14 cellular contexts compared by ENCODE assay signal in the genomic region with DNA sequence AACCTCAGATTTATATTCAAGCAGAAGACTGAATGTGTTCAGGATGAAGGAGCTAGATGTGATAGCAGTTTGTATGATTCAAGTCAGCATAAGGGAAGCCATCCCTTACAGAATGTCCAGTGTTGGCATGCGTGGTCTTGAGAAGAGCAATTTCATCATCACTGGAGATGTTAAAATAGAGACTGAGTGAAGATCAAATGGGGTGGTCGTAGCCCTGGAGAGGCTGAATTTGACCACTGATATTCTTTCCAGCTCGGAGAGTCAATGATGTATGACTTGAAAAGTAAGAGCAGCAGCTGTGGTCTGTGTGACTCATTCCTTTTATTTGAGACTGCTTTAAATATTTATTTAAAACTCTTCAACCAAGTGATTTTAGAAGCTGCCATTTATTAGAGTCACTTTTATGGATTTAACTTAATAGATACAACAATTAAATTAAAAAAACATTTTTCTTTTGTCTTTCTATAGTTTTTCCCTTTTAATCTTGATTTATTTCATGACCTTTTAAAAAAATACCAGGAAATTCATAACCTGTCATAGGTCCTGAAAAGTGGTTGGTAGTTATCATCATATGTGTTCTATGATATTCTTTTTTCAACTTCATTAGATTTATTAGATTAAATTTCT. TPM values are rescaled to one million over a fixed set of nuclear protein-coding genes. Genes with fewer than 3 reads are reported as not detected.
DNase-seq lines count a peak whose midpoint lies in the region; ATAC-seq and TF ChIP-seq lines count a peak whose summit lies in the region.
"Had no signal": no experiment of that assay in that cellular context is flagged by ENCODE, and none has a peak within 500 bp of the region (broad histone marks: within the 10 kb centered on the region; RNA-seq: fewer than 3 reads in every experiment).

No MANE protein-coding gene starts in this region.

- no peaks in the 10 kb centered on the region for H4K20me1 ChIP-seq in PC-9 (ENCODE audit: insufficient read depth)

- ATAC-seq in HG03442 (IDR thresholded peaks at IDR 0.05; ENCODE audit: unreplicated experiment) (no peak), HG02884 (IDR thresholded peaks at IDR 0.05; ENCODE audit: unreplicated experiment) (no peak)

- H3K9me2 ChIP-seq in PC-9 (ENCODE audit: insufficient read depth), result no peaks in the 10 kb centered on the region

- H3K79me2 ChIP-seq in PC-9 (ENCODE audit: low read depth), result no peaks in the 10 kb centered on the region

- POLR2A ChIA-PET in HEK293 (lab: Yijun Ruan, JAX), result no interaction called here
- POLR2A ChIA-PET in PC-9 (lab: Charles Lee; ENCODE audit: unreplicated experiment), result no interaction called here

- DNase-seq in ACHN (peak; percentile 76), iris pigment epithelial cell (ENCODE audit: low read depth) (peak; percentile 81), PC-9 (no peak), GOT3 (lab: John Stamatoyannopoulos, UW) (no peak)
- DNase-seq: activated CD4-positive, CD25-positive, alpha-beta regulatory T cell treated with anti-CD3 and anti-CD28 coated beads, Interleukin-2, amount 50 U/mL, for 72 hours; activated T-cell treated with anti-CD3 and anti-CD28 coated beads, Interleukin-2, amount 50 U/mL, for 24 hours; AML-193; NCI-H1436 treated with DMSO at 0.1 percent for 48 hours; pancreas had no signal

- CTCF ChIA-PET in HEK293 (lab: Yijun Ruan, JAX) (interaction anchor here (0.5 to 1.9 kb wide), 9 partner anchors 8 to 1901 kb away, joined by 3 to 6 read pairs (median 4); no protein-coding TSS in a partner anchor), PC-9 (lab: Charles Lee) (no interaction called here)

- BruUV-seq in PC-9 (replicated peaks; lab: Mats Ljungman, UMichigan), result no TSS peak

- H3K4me3 ChIP-seq in HEK293 (ENCODE audit: low read depth, low read length) (no peak overlapping the region), PC-9 (no peak overlapping the region)
- H3K4me3 ChIP-seq: ascending aorta, pancreas had no signal

- intact Hi-C loops in PC-9 (cut with micrococcal nuclease; ENCODE audit: unreplicated experiment), result no loop called here

- TF ChIP-seq CTCF in HEK293 (tag by site-specific recombination; IDR thresholded peaks at IDR 0.05), result no peak
- TF ChIP-seq CTCF in PC-9 (conservative IDR thresholded peaks at IDR 0.05), result no peak

- H3K4me2 ChIP-seq in PC-9, result no peak overlapping the region

- H3K4me1 ChIP-seq in HEK293 (ENCODE audit: control insufficient read depth, insufficient read depth, low read length) (peaks cover 16% of the 10 kb centered on the region), PC-9 (replicated peaks; ENCODE audit: insufficient read depth) (no peaks in the 10 kb centered on the region)
- H3K4me1 ChIP-seq: ascending aorta, pancreas had no signal

- H3K27ac ChIP-seq in HEK293 (ENCODE audit: extremely low read depth, low read depth, low read length) (no peak overlapping the region), angular gyrus (ENCODE audit: low read depth, low read length) (peak overlapping the region; percentile 62), PC-9 (no peak overlapping the region)
- H3K27ac ChIP-seq: ascending aorta, pancreas had no signal

- H2AFZ ChIP-seq in PC-9, result no peak overlapping the region

- no peaks in the 10 kb centered on the region for H3F3A ChIP-seq in PC-9 (ENCODE audit: insufficient read depth, low read depth)

- H3K36me3 ChIP-seq in HEK293 (ENCODE audit: control insufficient read depth in 2 of 2, insufficient read depth in 1 of 2, low read length in 2 of 2) (0 out of 3 replicates have a peak, but pooled peaks cover 0 to 5% of the 10 kb centered on the region in 2 experiments), PC-9 (ENCODE audit: low read depth) (no peaks in the 10 kb centered on the region)
- H3K36me3 ChIP-seq: ascending aorta, pancreas had no signal

- H3K27me3 ChIP-seq in PC-9 (ENCODE audit: insufficient read depth, low read depth), result peaks cover 31% of the 10 kb centered on the region
- H3K27me3 ChIP-seq: ascending aorta, pancreas had no signal

- in situ Hi-C loops in ACHN (cut with HindIII; ENCODE audit: low pct_ligation_motif_present, low pct_unique_long_range_greater_than_20kb, low sequenced_read_pairs), result no loop called here

- no peaks in the 10 kb centered on the region for H3K9me3 ChIP-seq in HEK293 (ENCODE audit: control insufficient read depth, insufficient read depth, low read depth, low read length)
- H3K9me3 ChIP-seq in PC-9 (ENCODE audit: insufficient read depth, low read depth), result no peaks in the 10 kb centered on the region; the same call in 1 of the 2 replicates
- H3K9me3 ChIP-seq: ascending aorta, pancreas had no signal

TF ChIP-seq in HEK293, 187 proteins besides CTCF, POLR2A, EP300 and RAD21:
- TF ChIP-seq ZNF416 (tag by site-specific recombination; IDR thresholded peaks at IDR 0.05), result no peak
- peak; percentile 53; the same call in 1 of the 2 replicates for TF ChIP-seq ZNF664 (tag by site-specific recombination; IDR thresholded peaks at IDR 0.05)
- TF ChIP-seq, protein P1, sequence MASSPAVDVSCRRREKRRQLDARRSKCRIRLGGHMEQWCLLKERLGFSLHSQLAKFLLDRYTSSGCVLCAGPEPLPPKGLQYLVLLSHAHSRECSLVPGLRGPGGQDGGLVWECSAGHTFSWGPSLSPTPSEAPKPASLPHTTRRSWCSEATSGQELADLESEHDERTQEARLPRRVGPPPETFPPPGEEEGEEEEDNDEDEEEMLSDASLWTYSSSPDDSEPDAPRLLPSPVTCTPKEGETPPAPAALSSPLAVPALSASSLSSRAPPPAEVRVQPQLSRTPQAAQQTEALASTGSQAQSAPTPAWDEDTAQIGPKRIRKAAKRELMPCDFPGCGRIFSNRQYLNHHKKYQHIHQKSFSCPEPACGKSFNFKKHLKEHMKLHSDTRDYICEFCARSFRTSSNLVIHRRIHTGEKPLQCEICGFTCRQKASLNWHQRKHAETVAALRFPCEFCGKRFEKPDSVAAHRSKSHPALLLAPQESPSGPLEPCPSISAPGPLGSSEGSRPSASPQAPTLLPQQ (tag by site-specific recombination; IDR thresholded peaks at IDR 0.05), result no peak; the same call in 1 of the 2 replicates
- peak; percentile 42; the same call in 1 of the 2 replicates for TF ChIP-seq FEZF1 (tag by site-specific recombination; IDR thresholded peaks at IDR 0.05)
- TF ChIP-seq SP7 (tag by site-specific recombination; IDR thresholded peaks at IDR 0.05), result 0 out of 2 replicates have a peak, but pooled peaks have one; percentile 26
- 0 out of 2 replicates have a peak, but pooled peaks have one; percentile 27 for TF ChIP-seq ZNF843 (tag by site-specific recombination; IDR thresholded peaks at IDR 0.05)
- 0 out of 2 replicates have a peak, but pooled peaks have one; percentile 23 for TF ChIP-seq ZXDB (tag by site-specific recombination; IDR thresholded peaks at IDR 0.05)
- TF ChIP-seq, protein P2, sequence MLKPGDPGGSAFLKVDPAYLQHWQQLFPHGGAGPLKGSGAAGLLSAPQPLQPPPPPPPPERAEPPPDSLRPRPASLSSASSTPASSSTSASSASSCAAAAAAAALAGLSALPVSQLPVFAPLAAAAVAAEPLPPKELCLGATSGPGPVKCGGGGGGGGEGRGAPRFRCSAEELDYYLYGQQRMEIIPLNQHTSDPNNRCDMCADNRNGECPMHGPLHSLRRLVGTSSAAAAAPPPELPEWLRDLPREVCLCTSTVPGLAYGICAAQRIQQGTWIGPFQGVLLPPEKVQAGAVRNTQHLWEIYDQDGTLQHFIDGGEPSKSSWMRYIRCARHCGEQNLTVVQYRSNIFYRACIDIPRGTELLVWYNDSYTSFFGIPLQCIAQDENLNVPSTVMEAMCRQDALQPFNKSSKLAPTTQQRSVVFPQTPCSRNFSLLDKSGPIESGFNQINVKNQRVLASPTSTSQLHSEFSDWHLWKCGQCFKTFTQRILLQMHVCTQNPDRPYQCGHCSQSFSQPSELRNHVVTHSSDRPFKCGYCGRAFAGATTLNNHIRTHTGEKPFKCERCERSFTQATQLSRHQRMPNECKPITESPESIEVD (tag by site-specific recombination; IDR thresholded peaks at IDR 0.05), result peak; percentile 70; the same call in 1 of the 2 replicates

RNA-seq across cellular contexts. Expression of a gene that starts 15.5 kb away (rescaled TPM):
- total RNA-seq in PC-9 (2021), result not detected in 2 replicates
- total RNA-seq: ascending aorta had no signal

Comparison
In these comparisons a context has a peak if more than half of its experiments do, and no peak if none do; other contexts are left out.
1. DNase-seq: peak in ACHN (single experiment) and iris pigment epithelial cell (single experiment); none in PC-9 (0 of 2) and GOT3 (single experiment).